Comparison of ENCODE assay signal across 25 cellular contexts in the genomic region with DNA sequence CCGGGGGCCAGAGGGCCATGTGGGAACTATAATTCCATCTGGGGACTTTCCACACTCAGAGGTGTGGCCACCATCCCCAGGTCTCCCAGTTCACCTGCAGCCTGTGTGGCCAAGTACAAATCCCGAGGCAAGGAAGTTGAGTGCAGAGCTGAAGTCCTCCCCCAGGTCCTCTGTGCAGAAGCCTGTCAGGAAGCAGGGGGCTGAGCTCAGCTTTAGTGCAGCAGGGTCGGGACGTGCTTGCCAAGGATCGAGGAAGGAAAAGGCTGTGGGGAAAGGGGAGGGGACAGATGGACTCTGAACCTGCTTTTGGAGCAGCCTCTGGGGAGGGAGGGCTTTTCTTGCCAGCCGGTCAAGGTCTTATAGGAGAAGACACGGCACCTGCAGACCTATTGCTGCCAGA.
"Had no signal": no experiment of that assay in that cellular context is flagged by ENCODE, and none has a peak within 500 bp of the region (broad histone marks: within the 10 kb centered on the region; RNA-seq: fewer than 3 reads in every experiment).

No MANE protein-coding gene starts in this region.

- H3K9me3 Mint-ChIP-seq: activated T-helper 17 cell treated with anti-CD3 and anti-CD28 coated beads, Interleukin-2, amount 50 U/mL, for 72 hours; central memory CD8-positive, alpha-beta T cell; mesothelial cell of epicardium; natural killer cell treated with Interleukin-12 subunit alpha and Interleukin-12 subunit beta and Interleukin-15 and Interleukin-18, amount 100 ng/mL, for 72 hours had no signal

- H3K36me3 ChIP-seq: adrenal gland, ascending aorta, breast epithelium, spleen, upper lobe of right lung had no signal

- H3K27ac ChIP-seq: ascending aorta, breast epithelium, spleen, upper lobe of right lung had no signal

- H3K4me1 Mint-ChIP-seq: activated T-helper 17 cell treated with anti-CD3 and anti-CD28 coated beads, Interleukin-2, amount 50 U/mL, for 72 hours; central memory CD8-positive, alpha-beta T cell had no signal

- DNase-seq: activated CD4-positive, alpha-beta T cell treated with anti-CD3 and anti-CD28 coated beads, Interleukin-2, amount 50 U/mL, for 1 hour; activated CD4-positive, CD25-positive, alpha-beta regulatory T cell treated with anti-CD3 and anti-CD28 coated beads, Interleukin-2, amount 50 U/mL, for 72 hours; activated CD8-positive, alpha-beta T cell treated with anti-CD3 and anti-CD28 coated beads, Interleukin-2, amount 10 ng/mL, durations not matched to agents 7 days and 5 days; activated naive CD4-positive, alpha-beta T cell; activated T-cell treated with anti-CD3 and anti-CD28 coated beads, Interleukin-2, amount 50 U/mL, for 1 hour; adrenal gland; foreskin fibroblast; kidney glomerular epithelial cell; left ventricle myocardium superior; mammary epithelial cell; retina; spleen; stimulated activated CD4-positive, alpha-beta T cell treated with anti-CD3 and anti-CD28 coated beads, Interleukin-4, amount 100 ng/mL, for 1 hour; stimulated activated naive CD4-positive, alpha-beta T cell; upper lobe of right lung had no signal

- H3K9me3 ChIP-seq: adrenal gland, ascending aorta, breast epithelium, spleen, upper lobe of right lung had no signal

- H3K4me1 ChIP-seq: adrenal gland, ascending aorta, breast epithelium, upper lobe of right lung had no signal

- H3K4me3 ChIP-seq: adrenal gland, ascending aorta, breast epithelium, spleen, upper lobe of right lung had no signal

- H3K27me3 ChIP-seq: adrenal gland, ascending aorta, breast epithelium, upper lobe of right lung had no signal

- FAIRE-seq: colon had no signal

- H3K27ac Mint-ChIP-seq: activated CD8-positive, alpha-beta T cell treated with anti-CD3 and anti-CD28 coated beads, Interleukin-2, amount 10 ng/mL, durations not matched to agents 7 days and 5 days; activated naive CD8-positive, alpha-beta T cell; activated T-helper 17 cell treated with anti-CD3 and anti-CD28 coated beads, Interleukin-2, amount 50 U/mL, for 72 hours; mesothelial cell of epicardium; natural killer cell treated with Interleukin-12 subunit alpha and Interleukin-12 subunit beta and Interleukin-15 and Interleukin-18, amount 100 ng/mL, for 72 hours; progenitor cell of endocrine pancreas had no signal

- H3K4me3 Mint-ChIP-seq: activated CD8-positive, alpha-beta T cell treated with anti-CD3 and anti-CD28 coated beads, Interleukin-2, amount 10 ng/mL, durations not matched to agents 7 days and 5 days; activated naive CD8-positive, alpha-beta T cell; activated T-helper 17 cell treated with anti-CD3 and anti-CD28 coated beads, Interleukin-2, amount 50 U/mL, for 72 hours; central memory CD8-positive, alpha-beta T cell; mesothelial cell of epicardium; natural killer cell treated with Interleukin-12 subunit alpha and Interleukin-12 subunit beta and Interleukin-15 and Interleukin-18, amount 100 ng/mL, for 72 hours had no signal

- ATAC-seq: activated CD8-positive, alpha-beta T cell treated with anti-CD3 and anti-CD28 coated beads, Interleukin-2, amount 10 ng/mL, durations not matched to agents 7 days and 5 days; activated T-helper 17 cell treated with anti-CD3 and anti-CD28 coated beads, Interleukin-2, amount 50 U/mL, for 72 hours; left ventricle myocardium superior; SK-N-SH treated with all-trans-retinoic acid at 6 μM for 48 hours had no signal
